29 cellular contexts compared by ENCODE assay signal in the genomic region with DNA sequence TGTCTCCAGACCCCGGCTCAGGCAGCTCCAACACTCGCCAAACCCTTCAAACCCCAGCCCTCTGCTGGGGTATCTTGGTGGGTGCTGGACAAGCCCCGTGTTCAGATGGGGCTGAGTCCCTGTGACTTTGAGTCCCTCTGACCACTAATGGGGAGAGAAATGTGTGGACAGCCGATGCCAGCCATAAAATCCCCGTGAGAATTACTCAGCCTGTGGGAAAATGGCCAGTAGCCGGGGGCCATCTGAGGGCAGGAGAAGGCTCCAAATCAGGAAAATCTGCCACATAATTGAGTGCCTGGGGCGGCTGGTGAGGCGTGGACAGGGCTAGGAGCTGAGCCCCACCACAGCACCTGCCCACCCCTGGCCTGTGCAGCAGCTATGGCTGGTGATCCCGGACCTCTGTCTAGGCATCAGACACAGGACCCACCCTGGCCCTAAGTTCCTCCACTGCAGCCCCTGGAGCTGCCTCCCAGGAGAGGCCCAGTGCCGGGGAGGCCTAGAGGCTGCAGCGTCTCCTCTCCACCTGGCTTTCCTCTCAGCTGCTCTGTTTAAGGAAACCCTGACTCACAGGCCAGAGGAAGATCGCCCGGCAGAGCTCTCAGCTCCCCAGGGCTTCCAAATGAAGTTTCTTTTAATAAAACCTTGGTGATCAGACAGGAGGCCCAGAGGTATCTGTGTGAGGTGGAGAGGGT. TPM values are rescaled to one million over a fixed set of nuclear protein-coding genes. Genes with fewer than 3 reads are reported as not detected.
A peak's percentile ranks its signal among the peaks of the same experiment; 100 is the strongest.
DNase-seq lines count a peak whose midpoint lies in the region; TF ChIP-seq lines count a peak whose summit lies in the region.
"Had no signal": no experiment of that assay in that cellular context is flagged by ENCODE, and none has a peak within 500 bp of the region (broad histone marks: within the 10 kb centered on the region; RNA-seq: fewer than 3 reads in every experiment).

No MANE protein-coding gene starts in this region.

- H3K27ac ChIP-seq in WERI-Rb-1 (peak overlapping the region; percentile 24; the same call in 1 of the 2 replicates), neutrophil (peak overlapping the region; percentile 51)
- H3K27ac ChIP-seq: hepatocyte, left lung, ovary, right atrium auricular region, thoracic aorta had no signal

- CTCF ChIA-PET in HEK293T (lab: Yijun Ruan, JAX): interaction anchor here (0.6 kb wide), 1 partner anchor 201 kb away, joined by 10 read pairs; no protein-coding TSS in a partner anchor

- peaks cover 0 to 13% of the 10 kb centered on the region in 2 experiments for H3K4me1 ChIP-seq in neutrophil (ENCODE audit: control insufficient read depth in 1 of 2, insufficient read depth in 1 of 2, low read depth in 1 of 2, low read length in 1 of 2)

- no peaks in the 10 kb centered on the region for H3K36me3 ChIP-seq in WERI-Rb-1
- H3K36me3 ChIP-seq in neutrophil: peaks cover 23% of the 10 kb centered on the region
- H3K36me3 ChIP-seq: left lung, ovary, right atrium auricular region, thoracic aorta had no signal

- POLR2A ChIA-PET in HEK293T (lab: Yijun Ruan, JAX): no interaction called here

- H3K4me3 ChIP-seq in WERI-Rb-1 (ENCODE audit: low read depth, low read length): no peak overlapping the region
- no peak overlapping the region for H3K4me3 ChIP-seq in neutrophil (ENCODE audit: low read depth in 1 of 2, low read length in 1 of 2)
- H3K4me3 ChIP-seq: GM12878, hepatocyte, left lung, ovary, right atrium auricular region, thoracic aorta had no signal

- H3K9me3 ChIP-seq in WERI-Rb-1 (ENCODE audit: severe bottlenecking) (no peaks in the 10 kb centered on the region), neutrophil (no peaks in the 10 kb centered on the region)
- H3K9me3 ChIP-seq: left lung, ovary, right atrium auricular region, thoracic aorta had no signal

- H3K27me3 ChIP-seq in WERI-Rb-1 (ENCODE audit: insufficient read depth, low read depth, severe bottlenecking) (no peaks in the 10 kb centered on the region), neutrophil (peaks cover 52% of the 10 kb centered on the region)
- H3K27me3 ChIP-seq: hepatocyte, ovary, right atrium auricular region had no signal

- no peak for TF ChIP-seq CTCF in WERI-Rb-1 (IDR thresholded peaks at IDR 0.05; ENCODE audit: low read depth, low read length)
- TF ChIP-seq CTCF in neutrophil (IDR thresholded peaks at IDR 0.05): no peak

- DNase-seq in EH (ENCODE audit: low read depth) (peak; percentile 24), HCEC 1CT (peak; percentile 34), WERI-Rb-1 (peak; percentile 25), occipital lobe (lab: John Stamatoyannopoulos, UW) (no peak), HEK293T (ENCODE audit: extremely low spot score) (no peak), RKO (ENCODE audit: low spot score) (no peak)
- DNase-seq: activated effector memory CD4-positive, alpha-beta T cell treated with Interleukin-2 at 50 U/mL for 16 hours; DMS53; foreskin melanocyte; H9; IMR-90; naive thymus-derived CD8-positive, alpha-beta T cell; NCI-H1092 treated with DMSO at 0.1 percent for 48 hours; NCI-H2029; NCI-H2227 treated with DMSO at 0.1 percent for 48 hours; NCI-H748 treated with DMSO at 0.1 percent for 48 hours; ovary; SHP77; stimulated activated CD4-positive, alpha-beta T cell treated with anti-CD3 and anti-CD28 coated beads, Interleukin-12 subunit alpha, Interleukin-12 subunit beta, amount 100 ng/mL, for 4 hours; stimulated activated CD4-positive, alpha-beta T cell treated with anti-CD3 and anti-CD28 coated beads, Interleukin-4, amount 100 ng/mL, for 4 hours; stimulated activated naive CD4-positive, alpha-beta T cell; SW 1271; T1000 had no signal

TF ChIP-seq in HEK293T, 16 proteins besides CTCF, POLR2A, EP300 and RAD21:
- TF ChIP-seq NFRKB (IDR thresholded peaks at IDR 0.05): no peak
- no peak for TF ChIP-seq ELF4 (IDR thresholded peaks at IDR 0.05)
- no peak for TF ChIP-seq SUZ12 (IDR thresholded peaks at IDR 0.05)

RNA-seq across cellular contexts. Expression of gene SLCO4A1, which starts 53.7 kb away (rescaled TPM):
- 1.6 TPM for total RNA-seq in occipital lobe

Comparison
In these comparisons a context has a peak if more than half of its experiments do, and no peak if none do; other contexts are left out.
1. DNase-seq: peak in EH (single experiment), HCEC 1CT (single experiment) and WERI-Rb-1 (single experiment); none in occipital lobe (single experiment), HEK293T (single experiment) and RKO (single experiment).